In the genomic region with DNA sequence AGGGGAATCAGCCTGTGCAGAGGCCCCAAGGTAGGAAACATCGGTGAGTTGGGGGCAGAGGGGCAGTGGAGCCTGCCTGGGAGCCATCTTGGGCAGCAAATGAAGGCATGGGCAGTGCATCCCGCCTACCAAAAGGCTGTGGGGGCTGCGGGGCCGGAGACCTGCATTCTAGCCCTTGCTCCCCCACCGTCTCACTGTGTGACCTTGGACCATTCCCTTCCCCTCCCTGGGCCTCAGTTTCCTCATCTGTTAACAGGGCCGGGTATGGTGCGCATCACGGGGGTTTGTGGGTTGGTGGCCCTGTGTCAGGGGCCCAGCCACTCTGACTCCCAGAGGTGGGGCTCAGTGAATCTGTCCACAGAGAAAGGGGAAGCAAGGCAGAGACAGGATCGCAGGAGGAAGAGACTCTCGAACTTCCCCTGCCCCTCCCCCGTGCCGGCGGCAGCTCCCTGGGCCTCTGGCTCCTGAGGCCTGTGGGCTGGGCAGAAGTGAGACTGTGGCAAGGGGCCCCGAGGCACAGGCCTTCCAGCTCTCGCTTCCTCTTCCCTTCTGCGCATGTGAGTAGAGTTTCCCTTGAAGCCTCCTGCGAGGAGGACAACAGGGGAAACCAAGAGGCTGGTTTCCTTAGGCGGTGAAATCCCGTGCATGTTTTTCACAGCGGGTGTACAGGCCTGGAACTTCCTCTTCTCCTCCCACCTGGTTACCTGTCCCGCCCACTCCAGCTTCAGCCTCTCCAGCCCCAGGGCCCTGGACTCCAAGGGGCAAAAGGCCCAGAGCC, we compare ENCODE assay signal across 1 cellular context.
A peak's percentile ranks its signal among the peaks of the same experiment; 100 is the strongest.
TF ChIP-seq lines count a peak whose summit lies in the region.

No MANE protein-coding gene starts in this region.

TF ChIP-seq in GM12878, 131 proteins besides CTCF, POLR2A, EP300 and RAD21 (continues in another document):
- TF ChIP-seq KDM1A (IDR thresholded peaks at IDR 0.05; ENCODE audit: borderline replicate concordance) (no peak), MEF2A (IDR thresholded peaks at IDR 0.05; ENCODE audit: insufficient read depth, low read depth, low read length) (peak; percentile 72), TCF3 (IDR thresholded peaks at IDR 0.05; ENCODE audit: borderline replicate concordance, insufficient read depth, low read depth, low read length) (peak; percentile 74; the same call in 1 of the 2 replicates), SUPT20H (IDR thresholded peaks at IDR 0.05; ENCODE audit: borderline replicate concordance, control insufficient read depth, low read depth, low read length) (no peak), FOS (IDR thresholded peaks at IDR 0.05; ENCODE audit: borderline replicate concordance, extremely low read depth, insufficient read length) (no peak), HCFC1 (IDR thresholded peaks at IDR 0.05; ENCODE audit: low read length) (no peak), IRF4 (IDR thresholded peaks at IDR 0.05; ENCODE audit: low read depth, low read length) (peak; percentile 92), WRNIP1 (IDR thresholded peaks at IDR 0.05; ENCODE audit: borderline replicate concordance, low read depth, low read length) (no peak), CBX5 (IDR thresholded peaks at IDR 0.05; ENCODE audit: low read depth) (peak; percentile 97), IKZF1 (conservative IDR thresholded peaks at IDR 0.05) (peak; percentile 100), ZZZ3 (IDR thresholded peaks at IDR 0.05; ENCODE audit: control insufficient read depth, insufficient read length, low read depth) (no peak), ATF7 (IDR thresholded peaks at IDR 0.05; ENCODE audit: low read depth) (peak; percentile 82), PAX8 (IDR thresholded peaks at IDR 0.05) (no peak), RCOR1 (conservative IDR thresholded peaks at IDR 0.05; ENCODE audit: low read depth, low read length) (peak; percentile 37; the same call in 1 of the 2 replicates), ZNF384 (IDR thresholded peaks at IDR 0.05; ENCODE audit: borderline replicate concordance, low read depth, low read length) (no peak), SP1 (IDR thresholded peaks at IDR 0.05; ENCODE audit: low read depth, low read length) (peak; percentile 92), STAT3 (IDR thresholded peaks at IDR 0.05; ENCODE audit: low read depth, low read length) (no peak), MTA3 (IDR thresholded peaks at IDR 0.05; ENCODE audit: borderline replicate concordance, low read length) (peak; percentile 76; the same call in 1 of the 2 replicates), BCL11A (IDR thresholded peaks at IDR 0.05; ENCODE audit: low read depth, low read length) (peak; percentile 88), DPF2 (IDR thresholded peaks at IDR 0.05) (peak; percentile 97), MXI1 (IDR thresholded peaks at IDR 0.05; ENCODE audit: low read depth, low read length) (peak; percentile 51; the same call in 1 of the 2 replicates), SREBF2 (IDR thresholded peaks at IDR 0.05; ENCODE audit: low read length) (no peak), CEBPB (IDR thresholded peaks at IDR 0.05; ENCODE audit: borderline replicate concordance in 1 of 2, low read depth in 2 of 2, low read length in 2 of 2) (no peak), SREBF1 (IDR thresholded peaks at IDR 0.05; ENCODE audit: low read length) (no peak), MYC (IDR thresholded peaks at IDR 0.05; ENCODE audit: insufficient read depth, insufficient read length, insufficient replicate concordance, low read length, severe bottlenecking) (no peak), HDAC6 (IDR thresholded peaks at IDR 0.05; ENCODE audit: unreplicated experiment) (no peak), NRF1 (conservative IDR thresholded peaks at IDR 0.05; ENCODE audit: low read depth, low read length) (peak; percentile 34; the same call in 1 of the 2 replicates), CREB1 (IDR thresholded peaks at IDR 0.05; ENCODE audit: low read depth) (peak; percentile 36; the same call in 1 of the 2 replicates), CHD4 (IDR thresholded peaks at IDR 0.05) (no peak), POU2F2 (IDR thresholded peaks at IDR 0.05; ENCODE audit: borderline replicate concordance, low read depth, low read length) (peak; percentile 85; the same call in 2 of the 3 replicates)
- TF ChIP-seq, protein P1, sequence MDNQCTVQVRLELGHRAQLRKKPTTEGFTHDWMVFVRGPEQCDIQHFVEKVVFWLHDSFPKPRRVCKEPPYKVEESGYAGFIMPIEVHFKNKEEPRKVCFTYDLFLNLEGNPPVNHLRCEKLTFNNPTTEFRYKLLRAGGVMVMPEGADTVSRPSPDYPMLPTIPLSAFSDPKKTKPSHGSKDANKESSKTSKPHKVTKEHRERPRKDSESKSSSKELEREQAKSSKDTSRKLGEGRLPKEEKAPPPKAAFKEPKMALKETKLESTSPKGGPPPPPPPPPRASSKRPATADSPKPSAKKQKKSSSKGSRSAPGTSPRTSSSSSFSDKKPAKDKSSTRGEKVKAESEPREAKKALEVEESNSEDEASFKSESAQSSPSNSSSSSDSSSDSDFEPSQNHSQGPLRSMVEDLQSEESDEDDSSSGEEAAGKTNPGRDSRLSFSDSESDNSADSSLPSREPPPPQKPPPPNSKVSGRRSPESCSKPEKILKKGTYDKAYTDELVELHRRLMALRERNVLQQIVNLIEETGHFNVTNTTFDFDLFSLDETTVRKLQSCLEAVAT (IDR thresholded peaks at IDR 0.05), result peak; percentile 76
- TF ChIP-seq, protein P2, sequence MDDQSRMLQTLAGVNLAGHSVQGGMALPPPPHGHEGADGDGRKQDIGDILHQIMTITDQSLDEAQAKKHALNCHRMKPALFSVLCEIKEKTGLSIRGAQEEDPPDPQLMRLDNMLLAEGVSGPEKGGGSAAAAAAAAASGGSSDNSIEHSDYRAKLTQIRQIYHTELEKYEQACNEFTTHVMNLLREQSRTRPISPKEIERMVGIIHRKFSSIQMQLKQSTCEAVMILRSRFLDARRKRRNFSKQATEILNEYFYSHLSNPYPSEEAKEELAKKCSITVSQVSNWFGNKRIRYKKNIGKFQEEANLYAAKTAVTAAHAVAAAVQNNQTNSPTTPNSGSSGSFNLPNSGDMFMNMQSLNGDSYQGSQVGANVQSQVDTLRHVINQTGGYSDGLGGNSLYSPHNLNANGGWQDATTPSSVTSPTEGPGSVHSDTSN (IDR thresholded peaks at IDR 0.05; ENCODE audit: insufficient replicate concordance, low read depth, low read length), result peak; percentile 46
- TF ChIP-seq, protein P3, sequence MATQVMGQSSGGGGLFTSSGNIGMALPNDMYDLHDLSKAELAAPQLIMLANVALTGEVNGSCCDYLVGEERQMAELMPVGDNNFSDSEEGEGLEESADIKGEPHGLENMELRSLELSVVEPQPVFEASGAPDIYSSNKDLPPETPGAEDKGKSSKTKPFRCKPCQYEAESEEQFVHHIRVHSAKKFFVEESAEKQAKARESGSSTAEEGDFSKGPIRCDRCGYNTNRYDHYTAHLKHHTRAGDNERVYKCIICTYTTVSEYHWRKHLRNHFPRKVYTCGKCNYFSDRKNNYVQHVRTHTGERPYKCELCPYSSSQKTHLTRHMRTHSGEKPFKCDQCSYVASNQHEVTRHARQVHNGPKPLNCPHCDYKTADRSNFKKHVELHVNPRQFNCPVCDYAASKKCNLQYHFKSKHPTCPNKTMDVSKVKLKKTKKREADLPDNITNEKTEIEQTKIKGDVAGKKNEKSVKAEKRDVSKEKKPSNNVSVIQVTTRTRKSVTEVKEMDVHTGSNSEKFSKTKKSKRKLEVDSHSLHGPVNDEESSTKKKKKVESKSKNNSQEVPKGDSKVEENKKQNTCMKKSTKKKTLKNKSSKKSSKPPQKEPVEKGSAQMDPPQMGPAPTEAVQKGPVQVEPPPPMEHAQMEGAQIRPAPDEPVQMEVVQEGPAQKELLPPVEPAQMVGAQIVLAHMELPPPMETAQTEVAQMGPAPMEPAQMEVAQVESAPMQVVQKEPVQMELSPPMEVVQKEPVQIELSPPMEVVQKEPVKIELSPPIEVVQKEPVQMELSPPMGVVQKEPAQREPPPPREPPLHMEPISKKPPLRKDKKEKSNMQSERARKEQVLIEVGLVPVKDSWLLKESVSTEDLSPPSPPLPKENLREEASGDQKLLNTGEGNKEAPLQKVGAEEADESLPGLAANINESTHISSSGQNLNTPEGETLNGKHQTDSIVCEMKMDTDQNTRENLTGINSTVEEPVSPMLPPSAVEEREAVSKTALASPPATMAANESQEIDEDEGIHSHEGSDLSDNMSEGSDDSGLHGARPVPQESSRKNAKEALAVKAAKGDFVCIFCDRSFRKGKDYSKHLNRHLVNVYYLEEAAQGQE (IDR thresholded peaks at IDR 0.05; ENCODE audit: low read depth, low read length), result no peak
- TF ChIP-seq, protein P4, sequence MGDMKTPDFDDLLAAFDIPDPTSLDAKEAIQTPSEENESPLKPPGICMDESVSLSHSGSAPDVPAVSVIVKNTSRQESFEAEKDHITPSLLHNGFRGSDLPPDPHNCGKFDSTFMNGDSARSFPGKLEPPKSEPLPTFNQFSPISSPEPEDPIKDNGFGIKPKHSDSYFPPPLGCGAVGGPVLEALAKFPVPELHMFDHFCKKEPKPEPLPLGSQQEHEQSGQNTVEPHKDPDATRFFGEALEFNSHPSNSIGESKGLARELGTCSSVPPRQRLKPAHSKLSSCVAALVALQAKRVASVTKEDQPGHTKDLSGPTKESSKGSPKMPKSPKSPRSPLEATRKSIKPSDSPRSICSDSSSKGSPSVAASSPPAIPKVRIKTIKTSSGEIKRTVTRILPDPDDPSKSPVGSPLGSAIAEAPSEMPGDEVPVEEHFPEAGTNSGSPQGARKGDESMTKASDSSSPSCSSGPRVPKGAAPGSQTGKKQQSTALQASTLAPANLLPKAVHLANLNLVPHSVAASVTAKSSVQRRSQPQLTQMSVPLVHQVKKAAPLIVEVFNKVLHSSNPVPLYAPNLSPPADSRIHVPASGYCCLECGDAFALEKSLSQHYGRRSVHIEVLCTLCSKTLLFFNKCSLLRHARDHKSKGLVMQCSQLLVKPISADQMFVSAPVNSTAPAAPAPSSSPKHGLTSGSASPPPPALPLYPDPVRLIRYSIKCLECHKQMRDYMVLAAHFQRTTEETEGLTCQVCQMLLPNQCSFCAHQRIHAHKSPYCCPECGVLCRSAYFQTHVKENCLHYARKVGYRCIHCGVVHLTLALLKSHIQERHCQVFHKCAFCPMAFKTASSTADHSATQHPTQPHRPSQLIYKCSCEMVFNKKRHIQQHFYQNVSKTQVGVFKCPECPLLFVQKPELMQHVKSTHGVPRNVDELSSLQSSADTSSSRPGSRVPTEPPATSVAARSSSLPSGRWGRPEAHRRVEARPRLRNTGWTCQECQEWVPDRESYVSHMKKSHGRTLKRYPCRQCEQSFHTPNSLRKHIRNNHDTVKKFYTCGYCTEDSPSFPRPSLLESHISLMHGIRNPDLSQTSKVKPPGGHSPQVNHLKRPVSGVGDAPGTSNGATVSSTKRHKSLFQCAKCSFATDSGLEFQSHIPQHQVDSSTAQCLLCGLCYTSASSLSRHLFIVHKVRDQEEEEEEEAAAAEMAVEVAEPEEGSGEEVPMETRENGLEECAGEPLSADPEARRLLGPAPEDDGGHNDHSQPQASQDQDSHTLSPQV (IDR thresholded peaks at IDR 0.05), result peak; percentile 75; the same call in 1 of the 2 replicates
- TF ChIP-seq, protein P5, sequence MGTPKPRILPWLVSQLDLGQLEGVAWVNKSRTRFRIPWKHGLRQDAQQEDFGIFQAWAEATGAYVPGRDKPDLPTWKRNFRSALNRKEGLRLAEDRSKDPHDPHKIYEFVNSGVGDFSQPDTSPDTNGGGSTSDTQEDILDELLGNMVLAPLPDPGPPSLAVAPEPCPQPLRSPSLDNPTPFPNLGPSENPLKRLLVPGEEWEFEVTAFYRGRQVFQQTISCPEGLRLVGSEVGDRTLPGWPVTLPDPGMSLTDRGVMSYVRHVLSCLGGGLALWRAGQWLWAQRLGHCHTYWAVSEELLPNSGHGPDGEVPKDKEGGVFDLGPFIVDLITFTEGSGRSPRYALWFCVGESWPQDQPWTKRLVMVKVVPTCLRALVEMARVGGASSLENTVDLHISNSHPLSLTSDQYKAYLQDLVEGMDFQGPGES (IDR thresholded peaks at IDR 0.05), result no peak
- TF ChIP-seq, protein P6, sequence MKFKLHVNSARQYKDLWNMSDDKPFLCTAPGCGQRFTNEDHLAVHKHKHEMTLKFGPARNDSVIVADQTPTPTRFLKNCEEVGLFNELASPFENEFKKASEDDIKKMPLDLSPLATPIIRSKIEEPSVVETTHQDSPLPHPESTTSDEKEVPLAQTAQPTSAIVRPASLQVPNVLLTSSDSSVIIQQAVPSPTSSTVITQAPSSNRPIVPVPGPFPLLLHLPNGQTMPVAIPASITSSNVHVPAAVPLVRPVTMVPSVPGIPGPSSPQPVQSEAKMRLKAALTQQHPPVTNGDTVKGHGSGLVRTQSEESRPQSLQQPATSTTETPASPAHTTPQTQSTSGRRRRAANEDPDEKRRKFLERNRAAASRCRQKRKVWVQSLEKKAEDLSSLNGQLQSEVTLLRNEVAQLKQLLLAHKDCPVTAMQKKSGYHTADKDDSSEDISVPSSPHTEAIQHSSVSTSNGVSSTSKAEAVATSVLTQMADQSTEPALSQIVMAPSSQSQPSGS (IDR thresholded peaks at IDR 0.05; ENCODE audit: low read length), result no peak; the same call in 1 of the 2 replicates
- TF ChIP-seq, protein P7, sequence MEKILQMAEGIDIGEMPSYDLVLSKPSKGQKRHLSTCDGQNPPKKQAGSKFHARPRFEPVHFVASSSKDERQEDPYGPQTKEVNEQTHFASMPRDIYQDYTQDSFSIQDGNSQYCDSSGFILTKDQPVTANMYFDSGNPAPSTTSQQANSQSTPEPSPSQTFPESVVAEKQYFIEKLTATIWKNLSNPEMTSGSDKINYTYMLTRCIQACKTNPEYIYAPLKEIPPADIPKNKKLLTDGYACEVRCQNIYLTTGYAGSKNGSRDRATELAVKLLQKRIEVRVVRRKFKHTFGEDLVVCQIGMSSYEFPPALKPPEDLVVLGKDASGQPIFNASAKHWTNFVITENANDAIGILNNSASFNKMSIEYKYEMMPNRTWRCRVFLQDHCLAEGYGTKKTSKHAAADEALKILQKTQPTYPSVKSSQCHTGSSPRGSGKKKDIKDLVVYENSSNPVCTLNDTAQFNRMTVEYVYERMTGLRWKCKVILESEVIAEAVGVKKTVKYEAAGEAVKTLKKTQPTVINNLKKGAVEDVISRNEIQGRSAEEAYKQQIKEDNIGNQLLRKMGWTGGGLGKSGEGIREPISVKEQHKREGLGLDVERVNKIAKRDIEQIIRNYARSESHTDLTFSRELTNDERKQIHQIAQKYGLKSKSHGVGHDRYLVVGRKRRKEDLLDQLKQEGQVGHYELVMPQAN (conservative IDR thresholded peaks at IDR 0.05), result no peak
- TF ChIP-seq, protein P8, sequence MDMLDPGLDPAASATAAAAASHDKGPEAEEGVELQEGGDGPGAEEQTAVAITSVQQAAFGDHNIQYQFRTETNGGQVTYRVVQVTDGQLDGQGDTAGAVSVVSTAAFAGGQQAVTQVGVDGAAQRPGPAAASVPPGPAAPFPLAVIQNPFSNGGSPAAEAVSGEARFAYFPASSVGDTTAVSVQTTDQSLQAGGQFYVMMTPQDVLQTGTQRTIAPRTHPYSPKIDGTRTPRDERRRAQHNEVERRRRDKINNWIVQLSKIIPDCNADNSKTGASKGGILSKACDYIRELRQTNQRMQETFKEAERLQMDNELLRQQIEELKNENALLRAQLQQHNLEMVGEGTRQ (IDR thresholded peaks at IDR 0.05; ENCODE audit: borderline replicate concordance, low read depth, low read length), result no peak; the same call in 1 of the 2 replicates
- TF ChIP-seq, protein P9, sequence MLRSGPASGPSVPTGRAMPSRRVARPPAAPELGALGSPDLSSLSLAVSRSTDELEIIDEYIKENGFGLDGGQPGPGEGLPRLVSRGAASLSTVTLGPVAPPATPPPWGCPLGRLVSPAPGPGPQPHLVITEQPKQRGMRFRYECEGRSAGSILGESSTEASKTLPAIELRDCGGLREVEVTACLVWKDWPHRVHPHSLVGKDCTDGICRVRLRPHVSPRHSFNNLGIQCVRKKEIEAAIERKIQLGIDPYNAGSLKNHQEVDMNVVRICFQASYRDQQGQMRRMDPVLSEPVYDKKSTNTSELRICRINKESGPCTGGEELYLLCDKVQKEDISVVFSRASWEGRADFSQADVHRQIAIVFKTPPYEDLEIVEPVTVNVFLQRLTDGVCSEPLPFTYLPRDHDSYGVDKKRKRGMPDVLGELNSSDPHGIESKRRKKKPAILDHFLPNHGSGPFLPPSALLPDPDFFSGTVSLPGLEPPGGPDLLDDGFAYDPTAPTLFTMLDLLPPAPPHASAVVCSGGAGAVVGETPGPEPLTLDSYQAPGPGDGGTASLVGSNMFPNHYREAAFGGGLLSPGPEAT (IDR thresholded peaks at IDR 0.05; ENCODE audit: low read depth), result peak; percentile 94
